In the genomic region with DNA sequence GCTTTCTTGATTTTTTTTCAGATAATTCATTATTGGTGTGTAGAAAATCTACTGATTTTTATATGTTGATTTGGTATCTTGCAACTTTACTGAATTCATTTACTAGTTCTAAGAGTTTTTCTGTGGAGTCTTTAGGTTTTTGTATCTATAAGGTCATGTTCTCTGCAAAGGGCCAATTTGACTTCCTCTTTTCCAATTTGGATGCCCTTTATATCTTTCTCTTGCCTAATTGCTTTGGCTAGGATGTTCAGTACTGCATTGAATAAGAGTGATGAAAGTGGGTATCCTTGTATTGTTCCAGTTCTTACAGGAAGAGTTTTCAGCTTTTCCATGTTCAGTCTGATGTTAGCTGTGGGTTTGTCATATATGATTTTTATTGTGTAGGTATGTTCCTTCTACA, we compare ENCODE assay signal across 37 cellular contexts. TPM values are rescaled to one million over a fixed set of nuclear protein-coding genes. Genes with fewer than 3 reads are reported as not detected.
"Had no signal": no experiment of that assay in that cellular context is flagged by ENCODE, and none has a peak within 500 bp of the region (broad histone marks: within the 10 kb centered on the region; RNA-seq: fewer than 3 reads in every experiment).

No MANE protein-coding gene starts in this region.

- H3K36me3 ChIP-seq: ascending aorta, breast epithelium, cardiac muscle cell, colonic mucosa, esophagus squamous epithelium, gastroesophageal sphincter had no signal

- H3K27ac ChIP-seq: ascending aorta, breast epithelium, cardiac muscle cell, colonic mucosa, epithelial cell of prostate, esophagus squamous epithelium, gastroesophageal sphincter, VCaP had no signal

- DNase-seq: activated CD4-positive, alpha-beta memory T cell treated with anti-CD3 and anti-CD28 coated beads, Interleukin-2, amount 10 ng/mL, durations not matched to agents 7 days and 5 days; activated CD4-positive, alpha-beta T cell treated with anti-CD3 and anti-CD28 coated beads for 1 hour; activated CD4-positive, alpha-beta T cell treated with anti-CD3 and anti-CD28 coated beads for 4 hours; activated CD4-positive, alpha-beta T cell treated with anti-CD3 and anti-CD28 coated beads, Interleukin-2, amount 10 ng/mL, durations not matched to agents 7 days and 5 days; activated CD4-positive, alpha-beta T cell treated with anti-CD3 and anti-CD28 coated beads, Interleukin-2, amount 50 U/mL, for 4 hours; activated CD8-positive, alpha-beta memory T cell treated with anti-CD3 and anti-CD28 coated beads, Interleukin-2, amount 50 U/mL, for 48 hours; activated gamma-delta T cell; activated naive CD4-positive, alpha-beta T cell; activated naive CD4-positive, alpha-beta T cell treated with anti-CD3 and anti-CD28 coated beads, Interleukin-2, amount 10 ng/mL, durations not matched to agents 7 days and 5 days; activated naive CD8-positive, alpha-beta T cell treated with anti-CD3 and anti-CD28 coated beads, Interleukin-2, amount 10 ng/mL, durations not matched to agents 7 days and 5 days; activated T-cell treated with anti-CD3 and anti-CD28 coated beads for 4 hours; activated T-cell treated with anti-CD3 and anti-CD28 coated beads, Interleukin-2, amount 50 U/mL, for 24 hours; activated T-cell treated with anti-CD3 and anti-CD28 coated beads, Interleukin-2, amount 50 U/mL, for 72 hours; central memory CD4-positive, alpha-beta T cell; cerebellar nuclear complex; colonic mucosa; effector CD8-positive, alpha-beta T cell; esophagus squamous epithelium; foreskin melanocyte; T-helper 2 cell had no signal

- H3K4me3 ChIP-seq: ascending aorta, breast epithelium, cardiac muscle cell, colonic mucosa, esophagus squamous epithelium, gastroesophageal sphincter had no signal

- FAIRE-seq: endometrium, endothelial cell of umbilical vein, TTC549 had no signal

- ATAC-seq: activated naive CD4-positive, alpha-beta T cell treated with anti-CD3 and anti-CD28 coated beads, Interleukin-2, amount 50 U/mL, for 72 hours; activated T-cell treated with anti-CD3 and anti-CD28 coated beads, Interleukin-2, amount 50 U/mL, for 72 hours; gastroesophageal sphincter; WTC11 had no signal

- H3K27me3 ChIP-seq: ascending aorta, colonic mucosa had no signal

- H3K9me3 ChIP-seq: ascending aorta, colonic mucosa had no signal

- H3K4me1 ChIP-seq: ascending aorta, breast epithelium, colonic mucosa, esophagus squamous epithelium, gastroesophageal sphincter had no signal

RNA-seq across cellular contexts. Expression of a gene that starts 14.4 kb away (rescaled TPM):
- total RNA-seq: activated CD4-positive, alpha-beta memory T cell treated with anti-CD3 and anti-CD28 coated beads, Interleukin-2, amount 10 ng/mL, durations not matched to agents 7 days and 5 days; activated CD4-positive, alpha-beta T cell treated with anti-CD3 and anti-CD28 coated beads, Interleukin-2, amount 10 ng/mL, durations not matched to agents 7 days and 5 days; activated naive CD4-positive, alpha-beta T cell treated with anti-CD3 and anti-CD28 coated beads, Interleukin-2, amount 50 U/mL, for 72 hours; activated naive CD8-positive, alpha-beta T cell treated with anti-CD3 and anti-CD28 coated beads, Interleukin-2, amount 10 ng/mL, durations not matched to agents 7 days and 5 days; activated T-cell treated with anti-CD3 and anti-CD28 coated beads, Interleukin-2, amount 50 U/mL, for 72 hours; ascending aorta; breast epithelium; cardiac muscle cell; colonic mucosa; dermis microvascular lymphatic vessel endothelial cell; endothelial cell of umbilical vein; esophagus squamous epithelium; fibroblast of lung; fibroblast of villous mesenchyme; gastroesophageal sphincter; glomerular endothelial cell; T-helper 1 cell treated with Interleukin-12 subunit alpha and Interleukin-12 subunit beta and Interleukin-4 antibody, amounts not matched to agents 30 ng/mL and 1 ng/mL, for 36 hours had no signal
- polyA plus RNA-seq: cardiac muscle cell, endothelial cell of umbilical vein, esophagus, fibroblast of lung had no signal
